ENCODE assay signal across 8 cellular contexts in the genomic region with DNA sequence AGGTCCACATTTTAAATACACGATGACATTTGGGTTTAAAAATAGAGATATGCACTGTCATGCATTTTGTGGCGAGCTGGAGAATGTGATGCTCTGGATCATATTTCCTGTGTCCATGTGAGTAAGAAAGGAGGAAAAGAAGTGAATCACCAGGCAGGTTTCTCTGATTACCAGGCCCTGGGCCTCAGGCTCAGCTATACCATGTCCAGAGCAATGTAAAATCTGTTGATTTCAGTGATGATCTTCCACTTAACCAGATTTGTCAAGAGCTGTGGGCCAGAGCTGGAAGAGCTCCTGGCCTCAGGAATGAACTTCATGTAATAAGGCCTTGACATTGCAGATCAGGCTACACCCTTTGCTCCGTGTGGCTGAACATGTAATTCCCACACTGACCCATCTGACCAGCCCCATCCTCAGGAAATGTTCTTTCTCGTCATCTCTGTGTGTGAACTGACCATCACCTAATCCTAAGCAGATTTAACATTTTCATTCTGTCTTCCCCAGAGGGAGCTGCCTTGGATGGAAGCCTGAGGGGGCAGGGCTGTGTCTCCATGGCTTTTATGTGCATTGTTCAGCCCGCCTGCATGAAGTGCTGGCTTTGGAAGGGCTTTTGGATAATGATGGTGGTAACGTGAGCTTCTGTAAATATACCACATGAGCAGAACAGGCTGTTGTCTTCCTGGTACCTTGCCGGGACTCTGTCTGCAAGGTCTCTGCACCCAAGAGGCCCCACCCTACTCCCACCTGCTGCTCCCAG. TPM values are rescaled to one million over a fixed set of nuclear protein-coding genes. Genes with fewer than 3 reads are reported as not detected.
DNase-seq lines count a peak whose midpoint lies in the region; ATAC-seq and TF ChIP-seq lines count a peak whose summit lies in the region.

No MANE protein-coding gene starts in this region.

- WGBS in transverse colon (ENCODE audit: low coverage in 1 of 2), 2 donors = 66% methylated on average over 2 to 7 of the region's 7 CpGs

- H3K4me1 Mint-ChIP-seq in activated T-helper 17 cell treated with anti-CD3 and anti-CD28 coated beads, Interleukin-2, amount 50 U/mL, for 72 hours = no peaks in the 10 kb centered on the region

- peak; percentile 34 for ATAC-seq in activated T-helper 17 cell treated with anti-CD3 and anti-CD28 coated beads, Interleukin-2, amount 50 U/mL, for 72 hours (replicated peaks)
- ATAC-seq in mucosa of descending colon = peak; percentile 10
- no peak for ATAC-seq in GM21723 (IDR thresholded peaks at IDR 0.05; ENCODE audit: unreplicated experiment)

- H3K27ac Mint-ChIP-seq in activated T-helper 17 cell treated with anti-CD3 and anti-CD28 coated beads, Interleukin-2, amount 50 U/mL, for 72 hours = no peak overlapping the region

- H3K9me3 Mint-ChIP-seq in activated T-helper 17 cell treated with anti-CD3 and anti-CD28 coated beads, Interleukin-2, amount 50 U/mL, for 72 hours = no peaks in the 10 kb centered on the region

- intact Hi-C loops in mucosa of descending colon (cut with DNase I, micrococcal nuclease) = no loop called here
- intact Hi-C loops in A673 (cut with micrococcal nuclease; ENCODE audit: unreplicated experiment) = no loop called here
- intact Hi-C loops in transverse colon (cut with DNase I; ENCODE audit: low total_unique reads) = no loop called here

- no TSS peak for BruUV-seq in A673 (replicated peaks; lab: Mats Ljungman, UMichigan)

- H3K36me3 Mint-ChIP-seq in activated T-helper 17 cell treated with anti-CD3 and anti-CD28 coated beads, Interleukin-2, amount 50 U/mL, for 72 hours (ENCODE audit: low read depth) = peaks cover 67% of the 10 kb centered on the region

- POLR2A ChIA-PET in A673 (lab: Charles Lee; ENCODE audit: low non-redundant PET) = no interaction called here

- in situ Hi-C loops in transverse colon (cut with MboI; ENCODE audit: low pct_ligation_motif_present in 1 of 4, low pct_unique_long_range_greater_than_20kb in 1 of 4, low sequenced_read_pairs in 3 of 4) = no loop called here

- H3K4me3 ChIP-seq in mucosa of descending colon = no peak overlapping the region
- no peak overlapping the region for H3K4me3 ChIP-seq in A673 (ENCODE audit: low read depth, low read length, poor library complexity, severe bottlenecking)
- no peak overlapping the region for H3K4me3 ChIP-seq in transverse colon

- no peaks in the 10 kb centered on the region for H3K4me1 ChIP-seq in mucosa of descending colon (ENCODE audit: low read depth)
- H3K4me1 ChIP-seq in A673 (ENCODE audit: insufficient read depth, low read length, poor library complexity, severe bottlenecking) = no peaks in the 10 kb centered on the region
- H3K4me1 ChIP-seq in transverse colon = peaks cover 0 to 4% (median 0%) of the 10 kb centered on the region in 4 donors

- DNase-seq in DMS 273 (lab: John Stamatoyannopoulos, UW; ENCODE audit: unreplicated experiment) (peak; percentile 63), NCI-H187 (lab: John Stamatoyannopoulos, UW) (peak; percentile 64 to 92), mucosa of descending colon (no peak), A673 (ENCODE audit: low spot score) (no peak), pons (ENCODE audit: low spot score) (no peak), transverse colon (no peak)

- H3K27me3 ChIP-seq in A673 (replicated peaks; ENCODE audit: insufficient read depth, low read depth, low read length, poor library complexity) (peaks cover 97% of the 10 kb centered on the region), transverse colon (no peaks in the 10 kb centered on the region)

- CTCF ChIA-PET in A673 (lab: Charles Lee) = no interaction called here

- no peaks in the 10 kb centered on the region for H3K27me3 Mint-ChIP-seq in activated T-helper 17 cell treated with anti-CD3 and anti-CD28 coated beads, Interleukin-2, amount 50 U/mL, for 72 hours

- TF ChIP-seq EP300 in transverse colon (IDR thresholded peaks at IDR 0.05; ENCODE audit: low read depth) = no peak

- H3K9me3 ChIP-seq in mucosa of descending colon (no peaks in the 10 kb centered on the region), A673 (ENCODE audit: low read depth, low read length, poor library complexity, severe bottlenecking) (no peaks in the 10 kb centered on the region), transverse colon (no peaks in the 10 kb centered on the region)

- H3K36me3 ChIP-seq in mucosa of descending colon (ENCODE audit: low read depth) (no peaks in the 10 kb centered on the region), A673 (ENCODE audit: insufficient read depth, low read length, poor library complexity, severe bottlenecking) (no peaks in the 10 kb centered on the region), transverse colon (peaks cover 0 to 5% (median 0%) of the 10 kb centered on the region in 4 donors)

- H3K4me3 Mint-ChIP-seq in activated T-helper 17 cell treated with anti-CD3 and anti-CD28 coated beads, Interleukin-2, amount 50 U/mL, for 72 hours = no peak overlapping the region

- H3K27ac ChIP-seq in A673 (ENCODE audit: low read depth, low read length, poor library complexity, severe bottlenecking) (no peak overlapping the region), transverse colon (no peak overlapping the region)

- TF ChIP-seq POLR2A in transverse colon (IDR thresholded peaks at IDR 0.05) = no peak

- no peak for TF ChIP-seq CTCF in mucosa of descending colon (IDR thresholded peaks at IDR 0.05)
- TF ChIP-seq CTCF in A673 (conservative IDR thresholded peaks at IDR 0.05; ENCODE audit: low read depth, low read length) = no peak
- TF ChIP-seq CTCF in transverse colon (IDR thresholded peaks at IDR 0.05) = no peak

RNA-seq across cellular contexts. Expression of a gene that starts 54.5 kb away (rescaled TPM):
- 10 to 100 TPM; 39.4 to 46.3 TPM for total RNA-seq in activated T-helper 17 cell treated with anti-CD3 and anti-CD28 coated beads, Interleukin-2, amount 50 U/mL, for 72 hours
- total RNA-seq in mucosa of descending colon (10 to 100 TPM; 26.9 to 72.5 (median 69.7) TPM), A673 (2021) (0.13 TPM in 1 of 2 replicates, not detected in the other), transverse colon (100 to 1,000 TPM in 2 of 4 donors, 10 to 100 TPM in 2; 34.5 to 165 (median 85.8) TPM)

Comparison
In these comparisons a context has a peak if more than half of its experiments do, and no peak if none do; other contexts are left out.
1. DNase-seq: peak in DMS 273 (single experiment) and NCI-H187 (2 of 2); none in mucosa of descending colon (0 of 3), A673 (single experiment), pons (single experiment) and transverse colon (single experiment).
2. RNA of a gene that starts 54.5 kb away (total RNA-seq): 34.5 to 165 TPM in transverse colon, 26.9 to 72.5 TPM in mucosa of descending colon and 39.4 to 46.3 TPM in activated T-helper 17 cell treated with anti-CD3 and anti-CD28 coated beads, Interleukin-2, amount 50 U/mL, for 72 hours; 0.13 TPM in A673; every median in the first group is over 10 times any median in the second.